ENCODE assay signal across 36 cellular contexts in the genomic region with DNA sequence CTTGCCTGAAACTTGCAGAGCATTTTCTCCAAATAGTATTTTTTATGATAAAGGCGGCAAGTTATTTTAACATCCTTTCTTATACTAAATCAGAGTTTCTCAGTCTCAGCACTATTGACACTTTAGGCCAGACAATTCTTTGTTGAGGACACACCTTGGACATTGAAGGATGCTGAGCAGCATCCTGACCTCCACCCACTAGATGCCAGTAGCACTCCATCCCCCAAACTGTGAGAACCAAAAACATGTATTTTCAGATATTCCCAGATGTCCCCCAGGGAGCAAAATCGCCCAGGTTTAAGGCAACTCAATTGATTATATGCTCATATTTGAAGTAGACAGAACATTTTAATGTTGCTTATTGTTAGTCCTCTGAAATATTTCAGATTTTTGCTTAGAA.
"Had no signal": no experiment of that assay in that cellular context is flagged by ENCODE, and none has a peak within 500 bp of the region (broad histone marks: within the 10 kb centered on the region; RNA-seq: fewer than 3 reads in every experiment).

No MANE protein-coding gene starts in this region.

- H3K27ac ChIP-seq: brain microvascular endothelial cell, parathyroid adenoma, psoas muscle, sigmoid colon, uterus had no signal

- H3K4me3 ChIP-seq: psoas muscle, sigmoid colon, uterus had no signal

- H3K36me3 Mint-ChIP-seq: stimulated activated memory B cell treated with anti-CD40 and anti-IgM and Interleukin-4, amounts not matched to agents 10 μg/mL and 1 μg/mL and 100 μg/mL, for 72 hours; type B pancreatic cell had no signal

- DNase-seq: activated CD4-positive, alpha-beta memory T cell treated with anti-CD3 and anti-CD28 coated beads, Interleukin-2, amount 10 ng/mL, durations not matched to agents 7 days and 5 days; activated CD4-positive, alpha-beta T cell treated with anti-CD3 and anti-CD28 coated beads for 1 hour; activated CD4-positive, alpha-beta T cell treated with anti-CD3 and anti-CD28 coated beads, Interleukin-2, amount 10 ng/mL, durations not matched to agents 7 days and 5 days; activated CD8-positive, alpha-beta memory T cell treated with anti-CD3 and anti-CD28 coated beads, Interleukin-2, amount 50 U/mL, for 48 hours; activated gamma-delta T cell; activated naive CD4-positive, alpha-beta T cell treated with anti-CD3 and anti-CD28 coated beads, Interleukin-2, amount 50 U/mL, for 16 hours; activated T-cell treated with anti-CD3 and anti-CD28 coated beads, Interleukin-2, amount 50 U/mL, for 24 hours; amniotic stem cell; brain microvascular endothelial cell; caudate nucleus; cortex of kidney; effector memory CD8-positive, alpha-beta T cell; foreskin fibroblast; head of caudate nucleus; hippocampal formation; kidney; naive B cell; nephron progenitor cell; nucleus accumbens; psoas muscle; sigmoid colon; small intestine; stimulated activated CD4-positive, alpha-beta T cell treated with anti-CD3 and anti-CD28 coated beads, Interleukin-1b, Interleukin-23, amount 100 ng/mL, for 48 hours; stimulated activated CD4-positive, alpha-beta T cell treated with anti-CD3 and anti-CD28 coated beads, Interleukin-4, amount 100 ng/mL, for 4 hours; stimulated activated CD8-positive, alpha-beta memory T cell treated with anti-CD3 and anti-CD28 coated beads, Interleukin-4, amount 100 ng/mL, for 48 hours; stimulated activated naive CD8-positive, alpha-beta T cell treated with anti-CD3 and anti-CD28 coated beads, Interleukin-15, amount 100 ng/mL, for 72 hours; substantia nigra; uterus had no signal

- H3K79me2 ChIP-seq: parathyroid adenoma had no signal

- FAIRE-seq: astrocyte, endothelial cell of umbilical vein, kidney, small intestine had no signal

- H3K4me1 Mint-ChIP-seq: activated CD4-positive, alpha-beta memory T cell treated with anti-CD3 and anti-CD28 coated beads, Interleukin-2, amount 10 ng/mL, durations not matched to agents 7 days and 5 days; activated CD4-positive, alpha-beta T cell treated with anti-CD3 and anti-CD28 coated beads, Interleukin-2, amount 10 ng/mL, durations not matched to agents 7 days and 5 days; mesothelial cell of epicardium; naive B cell; nephron progenitor cell; stimulated activated memory B cell treated with anti-CD40 and anti-IgM and Interleukin-4, amounts not matched to agents 10 μg/mL and 1 μg/mL and 100 μg/mL, for 72 hours; stimulated activated naive CD8-positive, alpha-beta T cell treated with anti-CD3 and anti-CD28 coated beads, Interleukin-15, amount 100 ng/mL, for 72 hours; WTC11 had no signal

- H3K4me1 ChIP-seq: parathyroid adenoma, psoas muscle, sigmoid colon, uterus had no signal

- H2AFZ ChIP-seq: parathyroid adenoma had no signal

- H3K4me3 Mint-ChIP-seq: activated CD4-positive, alpha-beta memory T cell treated with anti-CD3 and anti-CD28 coated beads, Interleukin-2, amount 10 ng/mL, durations not matched to agents 7 days and 5 days; activated CD4-positive, alpha-beta T cell treated with anti-CD3 and anti-CD28 coated beads, Interleukin-2, amount 10 ng/mL, durations not matched to agents 7 days and 5 days; activated T-cell treated with anti-CD3 and anti-CD28 coated beads, Interleukin-2, amount 50 U/mL, for 24 hours; effector memory CD8-positive, alpha-beta T cell; mesothelial cell of epicardium; naive B cell; nephron progenitor cell; stimulated activated memory B cell treated with anti-CD40 and anti-IgM and Interleukin-4, amounts not matched to agents 10 μg/mL and 1 μg/mL and 100 μg/mL, for 72 hours; stimulated activated naive CD8-positive, alpha-beta T cell treated with anti-CD3 and anti-CD28 coated beads, Interleukin-15, amount 100 ng/mL, for 72 hours; type B pancreatic cell; WTC11 had no signal

- H3K36me3 ChIP-seq: brain microvascular endothelial cell, uterus had no signal

- ATAC-seq: effector memory CD8-positive, alpha-beta T cell; esophagus mucosa; psoas muscle; stimulated activated memory B cell treated with anti-CD40 and anti-IgM and Interleukin-4, amounts not matched to agents 10 μg/mL and 1 μg/mL and 100 μg/mL, for 72 hours; stimulated activated naive CD8-positive, alpha-beta T cell treated with anti-CD3 and anti-CD28 coated beads, Interleukin-15, amount 100 ng/mL, for 72 hours; WTC11 had no signal

- H3K27ac Mint-ChIP-seq: activated CD4-positive, alpha-beta memory T cell treated with anti-CD3 and anti-CD28 coated beads, Interleukin-2, amount 10 ng/mL, durations not matched to agents 7 days and 5 days; activated CD4-positive, alpha-beta T cell treated with anti-CD3 and anti-CD28 coated beads, Interleukin-2, amount 10 ng/mL, durations not matched to agents 7 days and 5 days; activated T-cell treated with anti-CD3 and anti-CD28 coated beads, Interleukin-2, amount 50 U/mL, for 24 hours; effector memory CD8-positive, alpha-beta T cell; mesothelial cell of epicardium; naive B cell; nephron progenitor cell; stimulated activated memory B cell treated with anti-CD40 and anti-IgM and Interleukin-4, amounts not matched to agents 10 μg/mL and 1 μg/mL and 100 μg/mL, for 72 hours; stimulated activated naive CD8-positive, alpha-beta T cell treated with anti-CD3 and anti-CD28 coated beads, Interleukin-15, amount 100 ng/mL, for 72 hours; type B pancreatic cell; WTC11 had no signal

- H3K9me3 ChIP-seq: psoas muscle, sigmoid colon, uterus had no signal

- H3K9ac ChIP-seq: parathyroid adenoma had no signal

- H3K27me3 ChIP-seq: brain microvascular endothelial cell, sigmoid colon, uterus had no signal

- H3K9me3 Mint-ChIP-seq: activated CD4-positive, alpha-beta memory T cell treated with anti-CD3 and anti-CD28 coated beads, Interleukin-2, amount 10 ng/mL, durations not matched to agents 7 days and 5 days had no signal

- H3K27me3 Mint-ChIP-seq: activated CD4-positive, alpha-beta memory T cell treated with anti-CD3 and anti-CD28 coated beads, Interleukin-2, amount 10 ng/mL, durations not matched to agents 7 days and 5 days; activated CD4-positive, alpha-beta T cell treated with anti-CD3 and anti-CD28 coated beads, Interleukin-2, amount 10 ng/mL, durations not matched to agents 7 days and 5 days; activated T-cell treated with anti-CD3 and anti-CD28 coated beads, Interleukin-2, amount 50 U/mL, for 24 hours; stimulated activated memory B cell treated with anti-CD40 and anti-IgM and Interleukin-4, amounts not matched to agents 10 μg/mL and 1 μg/mL and 100 μg/mL, for 72 hours; stimulated activated naive CD8-positive, alpha-beta T cell treated with anti-CD3 and anti-CD28 coated beads, Interleukin-15, amount 100 ng/mL, for 72 hours; type B pancreatic cell had no signal
